11 cellular contexts compared by ENCODE assay signal in genomic region chr17:2723997-2724782, GRCh38. TPM values are rescaled to one million over a fixed set of nuclear protein-coding genes. Genes with fewer than 3 reads are reported as not detected.
A peak's percentile ranks its signal among the peaks of the same experiment; 100 is the strongest.
DNase-seq lines count a peak whose midpoint lies in the region; ATAC-seq and TF ChIP-seq lines count a peak whose summit lies in the region.
"Had no signal": no experiment of that assay in that cellular context is flagged by ENCODE, and none has a peak within 500 bp of the region (broad histone marks: within the 10 kb centered on the region; RNA-seq: fewer than 3 reads in every experiment).

No MANE protein-coding gene starts in this region.

- no peak for TF ChIP-seq EP300 in gastroesophageal sphincter (IDR thresholded peaks at IDR 0.05)

- DNase-seq in neural progenitor cell (ENCODE audit: low spot score) (peak; percentile 78), T-helper 9 cell (no peak), OCI-LY7 (ENCODE audit: low spot score) (no peak), HFFc6 (no peak)
- no peak for DNase-seq in NK-92 treated with Interleukin-12 subunit alpha and Interleukin-12 subunit beta, amount 100 ng/mL, for 24 hours (lab: John Stamatoyannopoulos, UW)
- DNase-seq: DMS79, kidney glomerular epithelial cell, SHP77 treated with DMSO at 0.1 percent for 48 hours had no signal

- under 1% methylated on average over 98 of the region's 98 CpGs for WGBS in HUES64
- 0% methylated on average over 1 of the region's 98 CpGs; no CpG with 5 or more reads in 1 of the 2 donors for WGBS in gastroesophageal sphincter (ENCODE audit: low coverage in 1 of 2), 2 donors

- no peaks in the 10 kb centered on the region for H3K36me3 Mint-ChIP-seq in neural progenitor cell
- no peaks in the 10 kb centered on the region for H3K36me3 Mint-ChIP-seq in HFFc6 (ENCODE audit: low read depth)

- H3K27ac ChIP-seq in ACC112 (ENCODE audit: low read depth, low read length): no peak overlapping the region
- peak overlapping the region; percentile 65; the same call in 1 of the 2 replicates for H3K27ac ChIP-seq in HUES64 (ENCODE audit: low read depth, low read length)
- H3K27ac ChIP-seq in gastroesophageal sphincter: peak overlapping the region in 3 of 4 donors; percentile 57 to 64 (median 62)
- no peak overlapping the region for H3K27ac ChIP-seq in neural progenitor cell
- no peak overlapping the region for H3K27ac ChIP-seq in OCI-LY7 (ENCODE audit: low read depth, low read length, poor library complexity, severe bottlenecking)

- H3K36me3 ChIP-seq in ACC112 (ENCODE audit: insufficient read depth, low read length) (no peaks in the 10 kb centered on the region), HUES64 (ENCODE audit: insufficient read depth, low read length) (peaks cover 4% of the 10 kb centered on the region; the same call in 1 of the 2 replicates), gastroesophageal sphincter (no peaks in the 10 kb centered on the region), neural progenitor cell (no peaks in the 10 kb centered on the region), OCI-LY7 (ENCODE audit: insufficient read depth, low read length) (no peaks in the 10 kb centered on the region)

- peaks cover 27% of the 10 kb centered on the region for H3K27me3 ChIP-seq in ACC112 (ENCODE audit: insufficient read depth, low read length)
- H3K27me3 ChIP-seq in HUES64 (ENCODE audit: insufficient read depth, low read length): peaks cover 5% of the 10 kb centered on the region; the same call in 1 of the 2 replicates
- H3K27me3 ChIP-seq in gastroesophageal sphincter: peaks cover 70% of the 10 kb centered on the region
- H3K27me3 ChIP-seq in neural progenitor cell: peaks cover 29% of the 10 kb centered on the region

- H3K9ac ChIP-seq in HUES64 (ENCODE audit: low read depth, low read length): peak overlapping the region; percentile 83
- H3K9ac ChIP-seq in neural progenitor cell: no peak overlapping the region

- peaks cover 35% of the 10 kb centered on the region for H3F3A ChIP-seq in neural progenitor cell (ENCODE audit: low read depth)

- no TSS peak for BruUV-seq in OCI-LY7 (replicated peaks; lab: Mats Ljungman, UMichigan)

- peak; percentile 64 for ATAC-seq in gastroesophageal sphincter

- no peaks in the 10 kb centered on the region for H3K9me2 ChIP-seq in OCI-LY7 (ENCODE audit: insufficient read depth, low read length)

- H2AFZ ChIP-seq in ACC112 (ENCODE audit: low read length, unreplicated experiment) (peak overlapping the region; percentile 60), neural progenitor cell (replicated peaks) (no peak overlapping the region), OCI-LY7 (ENCODE audit: low read length) (no peak overlapping the region)

- POLR2A ChIA-PET in OCI-LY7 (lab: Charles Lee): no interaction called here

- peaks cover 5% of the 10 kb centered on the region for H4K20me1 ChIP-seq in neural progenitor cell (ENCODE audit: low read depth)
- no peaks in the 10 kb centered on the region for H4K20me1 ChIP-seq in OCI-LY7 (ENCODE audit: insufficient read depth, low read length)

- H3K9me3 ChIP-seq in HUES64 (ENCODE audit: insufficient read depth, low read depth, low read length) (no peaks in the 10 kb centered on the region), gastroesophageal sphincter (no peaks in the 10 kb centered on the region), neural progenitor cell (ENCODE audit: low read depth) (no peaks in the 10 kb centered on the region), OCI-LY7 (ENCODE audit: low read length) (no peaks in the 10 kb centered on the region)

- intact Hi-C loops in OCI-LY7 (cut with micrococcal nuclease; ENCODE audit: unreplicated experiment): no loop called here

- H3K4me3 Mint-ChIP-seq in neural progenitor cell (no peak overlapping the region), HFFc6 (no peak overlapping the region)

- H3K4me1 ChIP-seq in ACC112 (ENCODE audit: control insufficient read depth, insufficient read depth, low read length, unreplicated experiment): no peaks in the 10 kb centered on the region
- peaks cover 4% of the 10 kb centered on the region for H3K4me1 ChIP-seq in HUES64 (ENCODE audit: insufficient read depth, low read length)
- peaks cover 0 to 22% (median 4%) of the 10 kb centered on the region in 3 donors for H3K4me1 ChIP-seq in gastroesophageal sphincter
- peaks cover 7% of the 10 kb centered on the region for H3K4me1 ChIP-seq in neural progenitor cell
- H3K4me1 ChIP-seq in OCI-LY7 (ENCODE audit: insufficient read depth, low read length, poor library complexity, severe bottlenecking): no peaks in the 10 kb centered on the region

- H3K4me1 Mint-ChIP-seq in neural progenitor cell: no peaks in the 10 kb centered on the region
- H3K4me1 Mint-ChIP-seq in HFFc6 (ENCODE audit: low read depth): no peaks in the 10 kb centered on the region

- H3K4me3 ChIP-seq in ACC112 (ENCODE audit: low read depth, low read length): peak overlapping the region; percentile 65
- peak overlapping the region; percentile 60 for H3K4me3 ChIP-seq in HUES64 (ENCODE audit: low read length)
- H3K4me3 ChIP-seq in gastroesophageal sphincter: peak overlapping the region; percentile 1 to 51
- peak overlapping the region; percentile 37 for H3K4me3 ChIP-seq in neural progenitor cell
- H3K4me3 ChIP-seq in OCI-LY7 (ENCODE audit: low read depth, low read length, poor library complexity, severe bottlenecking): no peak overlapping the region

- TF ChIP-seq POLR2A in gastroesophageal sphincter (IDR thresholded peaks at IDR 0.05): no peak

- H3K9me3 Mint-ChIP-seq in neural progenitor cell (no peaks in the 10 kb centered on the region), HFFc6 (no peaks in the 10 kb centered on the region)

- CTCF ChIA-PET in OCI-LY7 (lab: Charles Lee; ENCODE audit: unreplicated experiment): interaction anchor here (0.6 kb wide), 1 partner anchor 324 kb away, joined by 3 read pairs; no protein-coding TSS in a partner anchor

- H3K27me3 Mint-ChIP-seq in neural progenitor cell (ENCODE audit: insufficient read depth, low read depth) (peaks cover 31% of the 10 kb centered on the region), HFFc6 (ENCODE audit: insufficient read depth) (peaks cover 40% of the 10 kb centered on the region)

- H3K27ac Mint-ChIP-seq in neural progenitor cell (no peak overlapping the region), HFFc6 (no peak overlapping the region)

- TF ChIP-seq CTCF in gastroesophageal sphincter (IDR thresholded peaks at IDR 0.05) (no peak), neural progenitor cell (IDR thresholded peaks at IDR 0.05) (no peak), OCI-LY7 (conservative IDR thresholded peaks at IDR 0.05; ENCODE audit: low read length) (no peak), HFFc6 (IDR thresholded peaks at IDR 0.05) (no peak)

- H3K79me2 ChIP-seq in ACC112 (ENCODE audit: control insufficient read depth, insufficient read depth, low read length, unreplicated experiment) (no peaks in the 10 kb centered on the region), neural progenitor cell (ENCODE audit: low read depth) (no peaks in the 10 kb centered on the region), OCI-LY7 (ENCODE audit: insufficient read depth, low read depth, low read length) (no peaks in the 10 kb centered on the region)

- H3K4me2 ChIP-seq in neural progenitor cell (peak overlapping the region; percentile 74), OCI-LY7 (ENCODE audit: low read length) (no peak overlapping the region)

RNA-seq across cellular contexts. Expression of gene CLUH, which starts 12.6 kb away (rescaled TPM):
- polyA plus RNA-seq in HUES64 (2013, experiment 1 of 2): 41.0 TPM
- polyA plus RNA-seq in HUES64 (2013, experiment 2 of 2): 41.9 TPM
- total RNA-seq in gastroesophageal sphincter (10 to 100 TPM; 42.6 to 87.6 (median 52.9) TPM), neural progenitor cell (ENCODE audit: low replicate concordance) (6.8 and 25.3 TPM in 2 replicates), OCI-LY7 (2022) (122 and 132 TPM in 2 replicates)
- 85.2 and 96.3 TPM in 2 replicates for total RNA-seq in OCI-LY7 (2014; rRNA removed; shearing (Covaris generic))
- 10 to 100 TPM; 42.7 to 62.9 (median 48.6) TPM for total RNA-seq in HFFc6 (2021; fragmentation: NEBNext Ultra II Directional; extraction: Animal tissue kit (Norgen Biotek cat#: 25700))

RNA-seq across cellular contexts. Expression of gene CCDC92B, which starts 25.3 kb away (rescaled TPM):
- polyA plus RNA-seq in HUES64 (2013, experiment 1 of 2): 3.3 TPM
- 4.2 TPM for polyA plus RNA-seq in HUES64 (2013, experiment 2 of 2)
- under 1 TPM in 1 of 4 donors, not detected in 3; 0.08 TPM for total RNA-seq in gastroesophageal sphincter
- total RNA-seq in neural progenitor cell (ENCODE audit: low replicate concordance): 0.17 and 0.77 TPM in 2 replicates
- not detected in 2 replicates for total RNA-seq in OCI-LY7 (2014; rRNA removed; shearing (Covaris generic))
- total RNA-seq in OCI-LY7 (2022): not detected in 2 replicates
- total RNA-seq in HFFc6 (2021; fragmentation: NEBNext Ultra II Directional; extraction: Animal tissue kit (Norgen Biotek cat#: 25700)): not detected

Comparison
In these comparisons a context has a peak if more than half of its experiments do, and no peak if none do; other contexts are left out.
1. H3K27ac ChIP-seq: peak in HUES64 (single experiment) and gastroesophageal sphincter (3 of 4); none in ACC112 (single experiment), neural progenitor cell (single experiment) and OCI-LY7 (single experiment).